9 cellular contexts compared by ENCODE assay signal in the genomic region with DNA sequence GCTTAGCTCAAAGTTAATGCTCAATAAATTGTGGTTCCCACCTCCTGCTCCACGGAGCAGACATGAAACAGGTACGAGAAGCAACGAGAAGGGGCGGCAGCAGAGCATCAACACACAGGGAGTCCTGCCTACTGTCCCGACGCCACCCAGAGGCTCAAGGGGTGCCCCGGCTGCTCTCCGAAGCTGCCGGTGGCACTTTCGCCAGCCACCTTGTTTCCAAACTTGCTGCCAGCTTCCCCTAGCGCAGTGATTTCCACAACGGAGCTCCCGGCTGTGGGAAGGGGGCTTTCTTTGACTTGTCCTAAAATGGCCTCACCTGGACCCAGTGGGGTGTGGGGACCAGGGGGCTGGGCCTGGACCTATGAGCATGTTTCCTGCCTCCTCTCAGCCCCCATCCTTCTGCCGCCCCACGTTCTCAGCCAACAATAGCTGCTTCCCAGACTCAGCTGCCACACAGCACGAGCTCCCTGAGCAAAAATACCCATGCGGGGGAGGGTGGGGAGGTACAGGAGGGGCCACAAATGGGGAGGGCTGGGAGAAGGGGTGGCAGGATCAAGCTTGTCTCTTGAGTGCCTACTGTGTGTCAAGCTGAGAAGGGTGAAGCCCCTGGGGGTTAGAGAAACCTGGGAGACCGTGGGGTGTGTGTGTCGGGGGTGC. TPM values are rescaled to one million over a fixed set of nuclear protein-coding genes. Genes with fewer than 3 reads are reported as not detected.
DNase-seq lines count a peak whose midpoint lies in the region; ATAC-seq and TF ChIP-seq lines count a peak whose summit lies in the region.
"Had no signal": no experiment of that assay in that cellular context is flagged by ENCODE, and none has a peak within 500 bp of the region (broad histone marks: within the 10 kb centered on the region; RNA-seq: fewer than 3 reads in every experiment).

No MANE protein-coding gene starts in this region.

- peaks cover 27 to 56% of the 10 kb centered on the region in 2 donors for H3K4me1 ChIP-seq in breast epithelium
- H3K4me1 ChIP-seq in mucosa of rectum (ENCODE audit: control insufficient read depth in 2 of 2, insufficient read depth in 2 of 2, low read length in 2 of 2): peaks cover 55 to 61% of the 10 kb centered on the region in 2 donors
- peaks cover 35% of the 10 kb centered on the region for H3K4me1 ChIP-seq in thymus (ENCODE audit: control insufficient read depth, insufficient read depth, low read length)

- ATAC-seq in HG03378 (IDR thresholded peaks at IDR 0.05; ENCODE audit: unreplicated experiment): no peak

- TF ChIP-seq CTCF in breast epithelium (IDR thresholded peaks at IDR 0.05): no peak

- no peaks in the 10 kb centered on the region for H3K36me3 ChIP-seq in breast epithelium
- H3K36me3 ChIP-seq in mucosa of rectum (ENCODE audit: control insufficient read depth in 2 of 2, insufficient read depth in 2 of 2, low read length in 2 of 2): no peaks in the 10 kb centered on the region
- no peaks in the 10 kb centered on the region for H3K36me3 ChIP-seq in thymus (ENCODE audit: control insufficient read depth, insufficient read depth)

- intact Hi-C loops in breast epithelium (cut with DNase I; ENCODE audit: low total_unique reads): no loop called here

- H3K4me3 ChIP-seq in breast epithelium (peak overlapping the region in 1 of 3 donors; percentile 2), mucosa of rectum (ENCODE audit: low read length in 2 of 2) (no peak overlapping the region), thymus (ENCODE audit: low read length) (no peak overlapping the region)

- DNase-seq in T-helper 1 cell (no peak), breast epithelium (ENCODE audit: low spot score in 2 of 2) (no peak), CD1c-positive myeloid dendritic cell (ENCODE audit: extremely low spot score) (no peak), NCI-H748 (lab: John Stamatoyannopoulos, UW; ENCODE audit: unreplicated experiment) (no peak)
- DNase-seq: 8988T had no signal

- H3K9ac ChIP-seq in mucosa of rectum (ENCODE audit: low read depth in 1 of 2, low read length in 2 of 2): peak overlapping the region in 1 of 2 donors; percentile 61

- H3K9me3 ChIP-seq in breast epithelium (no peaks in the 10 kb centered on the region), mucosa of rectum (ENCODE audit: control insufficient read depth in 2 of 2, low read length in 2 of 2) (no peaks in the 10 kb centered on the region), thymus (ENCODE audit: control insufficient read depth) (no peaks in the 10 kb centered on the region)

- 87% methylated on average over 19 of the region's 19 CpGs for WGBS in thymus

- H3K27me3 ChIP-seq in breast epithelium (no peaks in the 10 kb centered on the region), mucosa of rectum (ENCODE audit: control insufficient read depth in 2 of 2, insufficient read depth in 2 of 2, low read length in 2 of 2) (no peaks in the 10 kb centered on the region), thymus (ENCODE audit: control insufficient read depth, insufficient read depth) (no peaks in the 10 kb centered on the region)

- peak overlapping the region; percentile 94 to 97 for H3K27ac ChIP-seq in breast epithelium
- peak overlapping the region; percentile 77 to 86 for H3K27ac ChIP-seq in mucosa of rectum (ENCODE audit: low read depth in 2 of 2, low read length in 2 of 2)
- peak overlapping the region; percentile 46 for H3K27ac ChIP-seq in thymus (ENCODE audit: low read depth)

- no peak for TF ChIP-seq POLR2A in breast epithelium (IDR thresholded peaks at IDR 0.05)

- no peaks in the 10 kb centered on the region for H3K27me3 Mint-ChIP-seq in T-helper 1 cell treated with Interleukin-12 subunit alpha and Interleukin-12 subunit beta and Interleukin-4 antibody, amounts not matched to agents 30 μg/mL and 1 μg/mL, for 36 hours (ENCODE audit: low read depth)

- peak overlapping the region; percentile 38 for H3K4me3 Mint-ChIP-seq in T-helper 1 cell treated with Interleukin-12 subunit alpha and Interleukin-12 subunit beta and Interleukin-4 antibody, amounts not matched to agents 30 μg/mL and 1 μg/mL, for 36 hours

- H3K4me1 Mint-ChIP-seq in T-helper 1 cell treated with Interleukin-12 subunit alpha and Interleukin-12 subunit beta and Interleukin-4 antibody, amounts not matched to agents 30 μg/mL and 1 μg/mL, for 36 hours (ENCODE audit: low read depth): peaks cover 61% of the 10 kb centered on the region

- H3K36me3 Mint-ChIP-seq in T-helper 1 cell treated with Interleukin-12 subunit alpha and Interleukin-12 subunit beta and Interleukin-4 antibody, amounts not matched to agents 30 μg/mL and 1 μg/mL, for 36 hours (ENCODE audit: low read depth): peaks cover 13% of the 10 kb centered on the region

- no peaks in the 10 kb centered on the region for H3K9me3 Mint-ChIP-seq in T-helper 1 cell treated with Interleukin-12 subunit alpha and Interleukin-12 subunit beta and Interleukin-4 antibody, amounts not matched to agents 30 μg/mL and 1 μg/mL, for 36 hours

- peak overlapping the region; percentile 70 for H3K27ac Mint-ChIP-seq in T-helper 1 cell treated with Interleukin-12 subunit alpha and Interleukin-12 subunit beta and Interleukin-4 antibody, amounts not matched to agents 30 μg/mL and 1 μg/mL, for 36 hours

RNA-seq across cellular contexts. Expression of gene ECE1, which starts 35.6 kb away (rescaled TPM):
- 100 to 1,000 TPM in 2 of 3 donors, 10 to 100 TPM in 1; 62.6 to 121 (median 112) TPM for total RNA-seq in breast epithelium
- 34.2 TPM for polyA plus RNA-seq in thymus
